Comparison of ENCODE assay signal across 1 cellular context in the genomic region with DNA sequence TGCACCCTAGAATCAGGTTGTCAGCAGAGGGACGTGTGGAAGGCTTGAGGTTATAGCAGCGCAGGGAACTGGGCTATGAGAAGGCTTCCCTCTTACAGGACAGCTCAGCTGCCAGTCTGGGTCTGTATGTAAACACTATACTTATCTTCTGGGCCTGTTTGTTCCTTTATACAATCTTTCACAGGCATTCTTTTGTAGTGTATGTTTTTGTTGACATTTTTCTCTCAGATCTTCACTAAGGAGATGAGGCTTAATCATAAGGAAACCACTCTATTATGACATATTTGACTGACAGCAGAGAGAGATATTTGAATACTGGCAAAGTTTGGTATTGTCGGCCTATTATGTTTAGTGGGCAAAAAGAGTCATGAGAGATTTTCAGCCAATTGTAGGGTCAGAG.
TF ChIP-seq lines count a peak whose summit lies in the region.

No MANE protein-coding gene starts in this region.

TF ChIP-seq in GM12878, 131 proteins besides CTCF, POLR2A, EP300 and RAD21:
- TF ChIP-seq JUNB (IDR thresholded peaks at IDR 0.05) (peak; percentile 43), SREBF1 (IDR thresholded peaks at IDR 0.05; ENCODE audit: low read length) (no peak), ZBED1 (IDR thresholded peaks at IDR 0.05; ENCODE audit: borderline replicate concordance) (no peak)
- TF ChIP-seq, protein P1, sequence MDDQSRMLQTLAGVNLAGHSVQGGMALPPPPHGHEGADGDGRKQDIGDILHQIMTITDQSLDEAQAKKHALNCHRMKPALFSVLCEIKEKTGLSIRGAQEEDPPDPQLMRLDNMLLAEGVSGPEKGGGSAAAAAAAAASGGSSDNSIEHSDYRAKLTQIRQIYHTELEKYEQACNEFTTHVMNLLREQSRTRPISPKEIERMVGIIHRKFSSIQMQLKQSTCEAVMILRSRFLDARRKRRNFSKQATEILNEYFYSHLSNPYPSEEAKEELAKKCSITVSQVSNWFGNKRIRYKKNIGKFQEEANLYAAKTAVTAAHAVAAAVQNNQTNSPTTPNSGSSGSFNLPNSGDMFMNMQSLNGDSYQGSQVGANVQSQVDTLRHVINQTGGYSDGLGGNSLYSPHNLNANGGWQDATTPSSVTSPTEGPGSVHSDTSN (IDR thresholded peaks at IDR 0.05; ENCODE audit: insufficient replicate concordance, low read depth, low read length): peak; percentile 43
- TF ChIP-seq, protein P2, sequence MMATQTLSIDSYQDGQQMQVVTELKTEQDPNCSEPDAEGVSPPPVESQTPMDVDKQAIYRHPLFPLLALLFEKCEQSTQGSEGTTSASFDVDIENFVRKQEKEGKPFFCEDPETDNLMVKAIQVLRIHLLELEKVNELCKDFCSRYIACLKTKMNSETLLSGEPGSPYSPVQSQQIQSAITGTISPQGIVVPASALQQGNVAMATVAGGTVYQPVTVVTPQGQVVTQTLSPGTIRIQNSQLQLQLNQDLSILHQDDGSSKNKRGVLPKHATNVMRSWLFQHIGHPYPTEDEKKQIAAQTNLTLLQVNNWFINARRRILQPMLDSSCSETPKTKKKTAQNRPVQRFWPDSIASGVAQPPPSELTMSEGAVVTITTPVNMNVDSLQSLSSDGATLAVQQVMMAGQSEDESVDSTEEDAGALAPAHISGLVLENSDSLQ (IDR thresholded peaks at IDR 0.05): peak; percentile 96
